1 cellular context compared by ENCODE assay signal in the genomic region with DNA sequence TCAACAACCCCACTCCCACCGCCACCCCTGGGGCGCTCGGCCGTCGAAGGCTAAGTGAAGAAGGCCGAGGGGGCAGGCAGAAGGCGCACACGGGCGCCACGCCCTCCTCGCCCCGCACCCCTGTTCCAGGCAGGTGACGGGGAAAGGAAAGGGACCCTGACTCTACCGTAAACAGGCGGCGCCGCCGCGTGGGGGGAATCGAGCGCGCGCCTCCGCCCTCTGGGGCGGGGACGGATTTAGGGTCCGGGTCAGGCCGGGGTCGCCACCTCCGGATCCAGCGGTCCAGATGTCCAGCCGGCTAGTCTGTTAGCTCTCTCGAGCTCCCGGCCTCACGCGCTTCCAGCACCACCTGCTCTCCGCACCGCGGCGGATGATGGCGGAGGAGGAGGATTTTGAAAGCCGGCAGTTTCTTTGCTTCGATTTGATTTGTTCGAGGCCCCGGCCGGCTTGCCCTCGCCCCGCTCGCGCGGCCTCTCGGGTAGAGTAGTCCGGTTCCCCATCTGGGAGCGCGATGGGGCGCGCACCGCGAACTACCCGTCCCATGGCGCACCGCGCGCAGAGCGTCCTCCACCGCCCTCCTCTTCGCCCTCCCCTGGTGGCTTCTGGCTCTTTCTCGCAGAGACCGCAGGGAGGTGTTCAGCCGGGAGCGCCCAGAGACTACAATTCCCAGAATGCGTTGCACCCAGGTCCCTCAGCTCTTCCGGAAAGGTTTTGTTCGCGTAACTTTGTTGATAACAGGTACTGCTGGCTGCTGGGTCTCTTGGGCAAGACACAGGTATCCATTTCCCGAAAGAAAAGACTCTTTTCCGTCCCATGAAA.
TF ChIP-seq lines count a peak whose summit lies in the region.

A gene with protein sequence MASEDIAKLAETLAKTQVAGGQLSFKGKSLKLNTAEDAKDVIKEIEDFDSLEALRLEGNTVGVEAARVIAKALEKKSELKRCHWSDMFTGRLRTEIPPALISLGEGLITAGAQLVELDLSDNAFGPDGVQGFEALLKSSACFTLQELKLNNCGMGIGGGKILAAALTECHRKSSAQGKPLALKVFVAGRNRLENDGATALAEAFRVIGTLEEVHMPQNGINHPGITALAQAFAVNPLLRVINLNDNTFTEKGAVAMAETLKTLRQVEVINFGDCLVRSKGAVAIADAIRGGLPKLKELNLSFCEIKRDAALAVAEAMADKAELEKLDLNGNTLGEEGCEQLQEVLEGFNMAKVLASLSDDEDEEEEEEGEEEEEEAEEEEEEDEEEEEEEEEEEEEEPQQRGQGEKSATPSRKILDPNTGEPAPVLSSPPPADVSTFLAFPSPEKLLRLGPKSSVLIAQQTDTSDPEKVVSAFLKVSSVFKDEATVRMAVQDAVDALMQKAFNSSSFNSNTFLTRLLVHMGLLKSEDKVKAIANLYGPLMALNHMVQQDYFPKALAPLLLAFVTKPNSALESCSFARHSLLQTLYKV (minus strand): TSS at position 368 of the 819 bp plus-strand sequence. CDS start 5,143 bp downstream, outside the sequence.

TF ChIP-seq in GM23338, 12 proteins besides CTCF, POLR2A, EP300 and RAD21 (continued from another document):
- TF ChIP-seq, protein P1, sequence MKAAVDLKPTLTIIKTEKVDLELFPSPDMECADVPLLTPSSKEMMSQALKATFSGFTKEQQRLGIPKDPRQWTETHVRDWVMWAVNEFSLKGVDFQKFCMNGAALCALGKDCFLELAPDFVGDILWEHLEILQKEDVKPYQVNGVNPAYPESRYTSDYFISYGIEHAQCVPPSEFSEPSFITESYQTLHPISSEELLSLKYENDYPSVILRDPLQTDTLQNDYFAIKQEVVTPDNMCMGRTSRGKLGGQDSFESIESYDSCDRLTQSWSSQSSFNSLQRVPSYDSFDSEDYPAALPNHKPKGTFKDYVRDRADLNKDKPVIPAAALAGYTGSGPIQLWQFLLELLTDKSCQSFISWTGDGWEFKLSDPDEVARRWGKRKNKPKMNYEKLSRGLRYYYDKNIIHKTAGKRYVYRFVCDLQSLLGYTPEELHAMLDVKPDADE (IDR thresholded peaks at IDR 0.05), result peak; percentile 97
- TF ChIP-seq POLR2AphosphoS5 (IDR thresholded peaks at IDR 0.05; ENCODE audit: low read depth), result peak; percentile 91
- peak; percentile 93 for TF ChIP-seq CREB1 (CRISPR knock-in tag; IDR thresholded peaks at IDR 0.05; ENCODE audit: low read depth)
- TF ChIP-seq EZH2 (IDR thresholded peaks at IDR 0.05; ENCODE audit: low read depth, unreplicated experiment), result no peak
